ENCODE assay signal across 10 cellular contexts in the genomic region with DNA sequence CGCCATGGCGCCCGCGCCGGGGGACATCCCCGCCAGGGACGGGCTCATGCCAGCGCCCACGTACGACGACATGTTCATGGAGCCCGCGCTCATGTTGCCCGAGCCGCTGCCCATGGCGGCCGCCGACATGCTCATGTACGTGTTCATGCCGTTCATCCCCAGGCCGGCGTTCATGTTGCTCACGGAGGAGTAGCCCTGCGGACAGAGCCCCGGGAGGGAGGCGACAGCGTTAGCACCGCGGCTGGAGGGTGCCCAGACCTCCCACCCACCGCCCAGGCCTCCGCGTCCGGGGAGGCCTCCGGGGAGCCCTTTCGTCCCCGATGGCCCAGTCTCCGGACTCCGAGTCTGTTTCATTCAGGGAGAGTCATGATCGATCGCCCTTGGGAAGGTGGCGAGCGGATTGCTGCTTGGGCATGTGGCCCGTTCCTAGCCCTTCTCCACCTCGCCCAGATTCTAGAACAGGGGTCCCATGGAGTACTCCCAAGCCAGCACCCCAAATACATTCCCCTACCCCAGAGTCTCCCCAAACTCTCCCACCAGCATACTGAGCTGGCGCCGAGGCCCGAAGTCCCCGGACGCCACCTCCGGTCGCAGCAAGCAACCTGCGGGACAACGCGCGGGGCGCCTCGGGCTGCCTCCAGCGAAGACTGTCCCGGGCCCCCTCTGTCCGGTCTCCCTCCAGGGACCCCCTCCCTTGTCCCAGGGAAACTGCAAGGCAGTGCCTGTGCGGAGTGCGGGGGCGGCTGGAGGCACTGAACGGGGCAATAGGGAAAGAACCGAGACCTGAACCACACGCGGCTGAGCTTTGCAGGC. TPM values are rescaled to one million over a fixed set of nuclear protein-coding genes. Genes with fewer than 3 reads are reported as not detected.
DNase-seq lines count a peak whose midpoint lies in the region; ATAC-seq, FAIRE-seq and TF ChIP-seq lines count a peak whose summit lies in the region.
"Had no signal": no experiment of that assay in that cellular context is flagged by ENCODE, and none has a peak within 500 bp of the region (broad histone marks: within the 10 kb centered on the region; RNA-seq: fewer than 3 reads in every experiment).

No MANE protein-coding gene starts in this region.

- H3K27ac Mint-ChIP-seq in activated naive CD4-positive, alpha-beta T cell treated with anti-CD3 and anti-CD28 coated beads, Interleukin-2, amount 10 ng/mL, durations not matched to agents 7 days and 5 days = no peak overlapping the region
- H3K27ac Mint-ChIP-seq: activated T-helper 17 cell treated with anti-CD3 and anti-CD28 coated beads, Interleukin-2, amount 50 U/mL, for 72 hours had no signal

- intact Hi-C loops in ascending aorta (cut with DNase I) (no loop called here), HepG2 (cut with micrococcal nuclease; ENCODE audit: unreplicated experiment) (loop anchor here (1.0 kb wide), 1 partner anchor 49 kb away; no protein-coding TSS in a partner anchor)

- TSS peak; percentile 33 for BruUV-seq in HepG2 (replicated peaks; lab: Mats Ljungman, UMichigan)

- in situ Hi-C loops in HepG2 (cut with HindIII; ENCODE audit: extremely low pct_ligation_motif_present, low pct_unique_long_range_greater_than_20kb) = no loop called here

- POLR2A ChIA-PET in HepG2 (lab: Yijun Ruan, JAX) = interaction anchor here (0.7 to 6.1 kb wide), 20 partner anchors 10 to 767 kb away, joined by 3 to 189 read pairs (median 11); partner anchors contain the start of gene NXT1

- H3K27me3 Mint-ChIP-seq in activated naive CD4-positive, alpha-beta T cell treated with anti-CD3 and anti-CD28 coated beads, Interleukin-2, amount 10 ng/mL, durations not matched to agents 7 days and 5 days = peaks cover 96% of the 10 kb centered on the region

- H3K27ac ChIP-seq in ascending aorta (no peak overlapping the region), HepG2 (ENCODE audit: extremely low read length, insufficient read depth, low read length) (peak overlapping the region; percentile 80), subcutaneous abdominal adipose tissue (ENCODE audit: low read depth, low read length) (no peak overlapping the region)

- H2AFZ ChIP-seq in HepG2 (ENCODE audit: low read length) = no peak overlapping the region

- no peak for FAIRE-seq in HepG2 (lab: Jason Lieb, UNC)

- H3K4me3 Mint-ChIP-seq in activated naive CD4-positive, alpha-beta T cell treated with anti-CD3 and anti-CD28 coated beads, Interleukin-2, amount 10 ng/mL, durations not matched to agents 7 days and 5 days = no peak overlapping the region
- H3K4me3 Mint-ChIP-seq: activated T-helper 17 cell treated with anti-CD3 and anti-CD28 coated beads, Interleukin-2, amount 50 U/mL, for 72 hours had no signal

- peaks cover 16% of the 10 kb centered on the region; the same call in 1 of the 2 replicates for H4K20me1 ChIP-seq in HepG2 (ENCODE audit: insufficient read depth, low read length)

- DNase-seq in NCI-H510A (lab: John Stamatoyannopoulos, UW) (peak; percentile 37), NCI-H510A treated with DMSO at 0.1 percent for 48 hours (lab: John Stamatoyannopoulos, UW) (no peak), ascending aorta (ENCODE audit: low spot score in 2 of 2) (no peak), HepG2 (ENCODE audit: low spot score) (peak; percentile 36), GF-D8 (lab: John Stamatoyannopoulos, UW) (no peak)
- no peak for DNase-seq in NK-92 treated with Interleukin-12 subunit alpha and Interleukin-12 subunit beta, amount 100 ng/mL, for 24 hours (lab: John Stamatoyannopoulos, UW)
- DNase-seq in activated naive CD4-positive, alpha-beta T cell treated with anti-CD3 and anti-CD28 coated beads, Interleukin-2, amount 10 ng/mL, durations not matched to agents 7 days and 5 days = no peak
- DNase-seq: NCI-H1436 treated with DMSO at 0.1 percent for 48 hours had no signal

- H3K9me3 ChIP-seq in ascending aorta = no peaks in the 10 kb centered on the region
- H3K9me3 ChIP-seq in HepG2 (ENCODE audit: low read length) = no peaks in the 10 kb centered on the region
- H3K9me3 ChIP-seq in subcutaneous abdominal adipose tissue (ENCODE audit: control insufficient read depth in 5 of 5, low read length in 5 of 5) = no peaks in the 10 kb centered on the region

- TF ChIP-seq RAD21 in HepG2 (CRISPR knock-in tag; IDR thresholded peaks at IDR 0.05) = peak; percentile 67; the same call in 1 of the 2 replicates

- TF ChIP-seq EP300 in HepG2 (IDR thresholded peaks at IDR 0.05; ENCODE audit: low read depth in 2 of 2, low read length in 2 of 2) = no peak
- TF ChIP-seq EP300 in HepG2 (CRISPR knock-in tag; IDR thresholded peaks at IDR 0.05; ENCODE audit: borderline replicate concordance) = 0 out of 2 replicates have a peak, but pooled peaks have one; percentile 13

- H3K4me1 ChIP-seq in ascending aorta (peaks cover 7 to 11% of the 10 kb centered on the region in 2 donors), HepG2 (ENCODE audit: insufficient read depth, low read length) (peaks cover 66% of the 10 kb centered on the region), subcutaneous abdominal adipose tissue (ENCODE audit: control insufficient read depth in 5 of 5, insufficient read depth in 5 of 5, low read length in 5 of 5) (peaks cover 0 to 41% (median 25%) of the 10 kb centered on the region in 5 donors)

- H3K36me3 ChIP-seq in ascending aorta (no peaks in the 10 kb centered on the region), HepG2 (replicated peaks in 1 of 2; ENCODE audit: control insufficient read depth in 1 of 2, insufficient read depth in 2 of 2, low read length in 2 of 2) (peaks cover 5 to 16% of the 10 kb centered on the region in 2 experiments; a peak in 3 of 5 replicates), subcutaneous abdominal adipose tissue (ENCODE audit: control insufficient read depth in 5 of 5, insufficient read depth in 5 of 5, low read length in 5 of 5) (no peaks in the 10 kb centered on the region)

- peak in 1 of 2 experiments; percentile 42; a peak in 1 of 4 replicates for TF ChIP-seq POLR2A in HepG2 (IDR thresholded peaks at IDR 0.05; ENCODE audit: insufficient read depth in 1 of 2, low read depth in 2 of 2, low read length in 2 of 2)

- WGBS in HepG2 (ENCODE audit: low lambda C conversion rate) = 11% methylated on average over 54 of the region's 67 CpGs

- peak overlapping the region; percentile 36 to 53 for H3K4me3 ChIP-seq in ascending aorta
- H3K4me3 ChIP-seq in HepG2 (replicated peaks in 1 of 3; ENCODE audit: insufficient read depth in 1 of 3, low read depth in 2 of 3, low read length in 3 of 3) = peak overlapping the region; percentile 94 to 97 (median 96)
- peak overlapping the region in 3 of 5 donors; percentile 4 to 30 (median 24) for H3K4me3 ChIP-seq in subcutaneous abdominal adipose tissue (ENCODE audit: low read depth in 1 of 5, low read length in 5 of 5)

- peaks cover 2% of the 10 kb centered on the region for H3K9me3 Mint-ChIP-seq in activated naive CD4-positive, alpha-beta T cell treated with anti-CD3 and anti-CD28 coated beads, Interleukin-2, amount 10 ng/mL, durations not matched to agents 7 days and 5 days
- H3K9me3 Mint-ChIP-seq: activated T-helper 17 cell treated with anti-CD3 and anti-CD28 coated beads, Interleukin-2, amount 50 U/mL, for 72 hours had no signal

- H3K4me2 ChIP-seq in HepG2 (ENCODE audit: low read depth, low read length) = peak overlapping the region; percentile 84

- H3K36me3 Mint-ChIP-seq in activated naive CD4-positive, alpha-beta T cell treated with anti-CD3 and anti-CD28 coated beads, Interleukin-2, amount 10 ng/mL, durations not matched to agents 7 days and 5 days = peaks cover 6% of the 10 kb centered on the region

- peak; percentile 9 for ATAC-seq in HepG2
- ATAC-seq: activated T-helper 17 cell treated with anti-CD3 and anti-CD28 coated beads, Interleukin-2, amount 50 U/mL, for 72 hours had no signal

- H3K27me3 ChIP-seq in ascending aorta (peaks cover 32% of the 10 kb centered on the region), HepG2 (ENCODE audit: control insufficient read depth in 1 of 2, insufficient read depth in 2 of 2, low read length in 2 of 2) (peaks cover 3 to 12% of the 10 kb centered on the region in 2 experiments; a peak in 4 of 5 replicates), subcutaneous abdominal adipose tissue (ENCODE audit: control insufficient read depth in 5 of 5, insufficient read depth in 4 of 5, low read length in 5 of 5) (peaks cover 50 to 85% (median 71%) of the 10 kb centered on the region in 5 donors)

- peaks cover 44% of the 10 kb centered on the region for H3K79me2 ChIP-seq in HepG2 (ENCODE audit: insufficient read depth, low read length)

- TF ChIP-seq CTCF in ascending aorta (IDR thresholded peaks at IDR 0.05) (no peak), HepG2 (CRISPR knock-in tag; IDR thresholded peaks at IDR 0.05) (peak; percentile 50)

- H3K9ac ChIP-seq in HepG2 (ENCODE audit: insufficient read depth, low read depth, low read length) = peak overlapping the region; percentile 83
- H3K9ac ChIP-seq in subcutaneous abdominal adipose tissue (ENCODE audit: low read length in 5 of 5) = no peak overlapping the region

- CTCF ChIA-PET in HepG2 (lab: Yijun Ruan, JAX; ENCODE audit: low intra/inter-chr PET ratio, low total read pairs) = interaction anchor here (0.7 to 5.0 kb wide), 2 partner anchors 101 to 129 kb away, joined by 3 to 83 read pairs; no protein-coding TSS in a partner anchor
- CTCF ChIA-PET in activated naive CD4-positive, alpha-beta T cell treated with anti-CD3 and anti-CD28 coated beads, Interleukin-2, amount 10 ng/mL, durations not matched to agents 7 days and 5 days (lab: Charles Lee) = no interaction called here

- H3K4me1 Mint-ChIP-seq in activated naive CD4-positive, alpha-beta T cell treated with anti-CD3 and anti-CD28 coated beads, Interleukin-2, amount 10 ng/mL, durations not matched to agents 7 days and 5 days = no peaks in the 10 kb centered on the region
- H3K4me1 Mint-ChIP-seq: activated T-helper 17 cell treated with anti-CD3 and anti-CD28 coated beads, Interleukin-2, amount 50 U/mL, for 72 hours had no signal

RNA-seq across cellular contexts. Expression of gene FOXA2, which starts 1.2 kb away (rescaled TPM):
- not detected for total RNA-seq in ascending aorta
- total RNA-seq in HepG2 (2016; rRNA removed; fragmentation: Illumina TruSeq; extraction: Trizol) = 12.2 and 12.7 TPM in 2 replicates
- 4.6 and 4.9 TPM in 2 replicates for total RNA-seq in HepG2 (2016; cell fraction: cytosol; rRNA removed; fragmentation: Illumina TruSeq; extraction: Trizol; ENCODE audit: low read depth)
- 10.8 and 13.2 TPM in 2 replicates for total RNA-seq in HepG2 (2016; cell fraction: insoluble cytoplasmic fraction; rRNA removed; fragmentation: Illumina TruSeq; extraction: Trizol)
- 11.1 and 12.0 TPM in 2 replicates for total RNA-seq in HepG2 (2016; cell fraction: membrane; rRNA removed; fragmentation: Illumina TruSeq; extraction: Trizol)
- 11.8 and 11.9 TPM in 2 replicates for total RNA-seq in HepG2 (2016; cell fraction: nucleus; rRNA removed; fragmentation: Illumina TruSeq; extraction: Trizol)
- 8.8 and 12.2 TPM in 2 replicates for polyA plus RNA-seq in HepG2 (2011; rRNA removed)
- 5.0 and 7.0 TPM in 2 replicates for polyA plus RNA-seq in HepG2 (2011; cell fraction: cytosol; rRNA removed)
- 31.5 and 34.4 TPM in 2 replicates for polyA plus RNA-seq in HepG2 (2011; cell fraction: nucleus; rRNA removed)
- 33.6 and 38.4 TPM in 2 replicates for polyA plus RNA-seq in HepG2 (2012)
- polyA plus RNA-seq in HepG2 (2016; cell fraction: cytosol; fragmentation: Illumina TruSeq; extraction: Trizol; ENCODE audit: low read depth) = 4.4 TPM in 2 replicates
- 22.9 and 28.4 TPM in 2 replicates for polyA plus RNA-seq in HepG2 (2016; cell fraction: insoluble cytoplasmic fraction; fragmentation: Illumina TruSeq; extraction: Trizol; ENCODE audit: low read depth)
- polyA plus RNA-seq in HepG2 (2016; cell fraction: membrane; fragmentation: Illumina TruSeq; extraction: Trizol; ENCODE audit: low read depth) = 9.4 and 9.7 TPM in 2 replicates
- 30.5 and 31.3 TPM in 2 replicates for polyA plus RNA-seq in HepG2 (2016; cell fraction: nucleus; fragmentation: Illumina TruSeq; extraction: Trizol; ENCODE audit: insufficient read depth, low read depth)
- polyA minus RNA-seq in HepG2 (2011; rRNA and poly(A)+ RNA removed; ENCODE audit: low replicate concordance) = 12.8 TPM in 1 of 2 replicates, not detected in the other
- 12.6 and 15.2 TPM in 2 replicates for polyA minus RNA-seq in HepG2 (2011; cell fraction: cytosol; rRNA and poly(A)+ RNA removed)
- polyA minus RNA-seq in HepG2 (2011; cell fraction: nucleus; rRNA and poly(A)+ RNA removed) = 6.7 and 9.3 TPM in 2 replicates
- total RNA-seq: activated T-helper 17 cell treated with anti-CD3 and anti-CD28 coated beads, Interleukin-2, amount 50 U/mL, for 72 hours had no signal

Comparison
In these comparisons a context has a peak if more than half of its experiments do, and no peak if none do; other contexts are left out.
1. DNase-seq: peak in NCI-H510A (single experiment) and HepG2 (single experiment); none in NCI-H510A treated with DMSO at 0.1 percent for 48 hours (single experiment), ascending aorta (0 of 2), NK-92 treated with Interleukin-12 subunit alpha and Interleukin-12 subunit beta, amount 100 ng/mL, for 24 hours (single experiment), activated naive CD4-positive, alpha-beta T cell treated with anti-CD3 and anti-CD28 coated beads, Interleukin-2, amount 10 ng/mL, durations not matched to agents 7 days and 5 days (single experiment) and GF-D8 (single experiment).
2. H3K4me3 ChIP-seq: peak in every context shown above with its lines; median percentile 96 in HepG2; 44 in ascending aorta; 24 in subcutaneous abdominal adipose tissue.